ENCODE assay signal across 8 cellular contexts in the genomic region with DNA sequence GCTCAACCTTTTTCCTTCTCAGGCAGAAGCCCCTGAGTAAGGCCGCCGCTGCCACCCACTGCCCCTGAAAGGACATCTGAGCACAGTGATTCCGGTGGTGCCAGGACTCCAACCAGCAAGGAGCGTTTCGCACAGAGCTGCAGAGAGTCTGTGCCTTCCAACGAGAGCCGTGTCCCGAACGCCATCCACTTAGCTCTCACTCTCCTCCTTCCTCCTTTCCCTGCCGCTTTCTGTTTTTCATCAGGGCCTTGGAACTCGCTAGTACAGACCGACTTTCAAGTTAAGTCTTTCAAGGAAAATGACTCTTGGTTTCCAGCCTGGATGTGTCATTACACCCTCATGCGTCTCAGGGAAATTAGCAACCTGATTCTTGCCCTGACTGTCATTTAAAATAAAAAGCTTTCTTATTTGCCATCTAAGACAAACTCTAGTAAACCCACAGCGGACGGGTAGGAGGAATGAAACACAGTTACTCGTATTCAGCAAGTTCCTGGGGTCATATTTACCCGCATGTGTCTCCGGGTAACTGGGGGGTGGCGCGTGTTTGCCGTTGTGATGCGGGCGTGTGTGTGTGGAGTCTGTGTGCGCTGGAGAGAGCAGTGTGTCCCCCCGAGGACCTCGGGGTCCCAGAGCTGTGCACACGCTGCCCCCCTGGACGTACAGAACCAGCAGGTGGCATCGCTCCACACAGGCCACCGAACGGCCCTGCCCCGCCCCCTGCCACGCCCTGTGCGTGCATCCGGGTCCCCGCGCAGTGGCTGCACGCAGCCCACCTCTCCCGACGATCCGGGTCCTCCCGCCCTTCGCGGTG. TPM values are rescaled to one million over a fixed set of nuclear protein-coding genes. Genes with fewer than 3 reads are reported as not detected.
DNase-seq lines count a peak whose midpoint lies in the region; ATAC-seq and TF ChIP-seq lines count a peak whose summit lies in the region.

No MANE protein-coding gene starts in this region.

- peak overlapping the region; percentile 63 to 69 for H3K4me3 ChIP-seq in foreskin fibroblast (ENCODE audit: low read depth in 1 of 2, low read length in 2 of 2)
- H3K4me3 ChIP-seq in uterus: peak overlapping the region; percentile 45 to 49

- H3K9me3 ChIP-seq in uterus: no peaks in the 10 kb centered on the region

- peak; percentile 69 for TF ChIP-seq CTCF in 22Rv1 (IDR thresholded peaks at IDR 0.05)
- TF ChIP-seq CTCF in foreskin fibroblast (IDR thresholded peaks at IDR 0.05; ENCODE audit: low read depth, low read length): peak; percentile 27
- TF ChIP-seq CTCF in uterus (IDR thresholded peaks at IDR 0.05): peak in 2 of 4 experiments; percentile 6 to 48

- no peaks in the 10 kb centered on the region for H3K36me3 ChIP-seq in uterus

- H3K4me1 ChIP-seq in uterus: no peaks in the 10 kb centered on the region

- H3K27ac ChIP-seq in 22Rv1: no peak overlapping the region
- H3K27ac ChIP-seq in uterus: peak overlapping the region; percentile 42 to 69

- intact Hi-C loops in posterior vena cava (cut with DNase I) (no loop called here), uterus (cut with DNase I; ENCODE audit: low total_unique reads) (no loop called here)

- peak in 1 of 2 donors; percentile 31 for TF ChIP-seq POLR2A in uterus (IDR thresholded peaks at IDR 0.05)

- H3K27me3 ChIP-seq in uterus: no peaks in the 10 kb centered on the region

- ATAC-seq in GM19328 (IDR thresholded peaks at IDR 0.05; ENCODE audit: unreplicated experiment): no peak

- DNase-seq in GM19238 (ENCODE audit: insufficient read length, low spot score) (peak; percentile 42), NCI-H526 (lab: John Stamatoyannopoulos, UW) (peak; percentile 24 to 78), activated T-helper 1 cell treated with Interleukin-2 at 50 U/mL for 16 hours (ENCODE audit: low read depth) (peak; percentile 9), foreskin fibroblast (peak; percentile 20 to 62), posterior vena cava (ENCODE audit: low spot score) (peak; percentile 83), uterus (peak; percentile 55 to 70)

RNA-seq across cellular contexts. Expression of gene ALDH1A3, which starts 30.4 kb away (rescaled TPM):
- total RNA-seq in posterior vena cava: 10 to 100 TPM; 26.6 to 29.9 TPM
- total RNA-seq in uterus: 10 to 100 TPM; 15.6 to 55.2 (median 26.4) TPM

Comparison
In these comparisons a context has a peak if more than half of its experiments do, and no peak if none do; other contexts are left out.
1. DNase-seq: peak in every context shown above with its lines; median percentile 83 in posterior vena cava; 62 in uterus; 51 in NCI-H526; 42 in GM19238; 41 in foreskin fibroblast; 9 in activated T-helper 1 cell treated with Interleukin-2 at 50 U/mL for 16 hours.